In genomic region chr19:43809762-43810696, GRCh38 we compare ENCODE assay signal across 8 cellular contexts. TPM values are rescaled to one million over a fixed set of nuclear protein-coding genes. Genes with fewer than 3 reads are reported as not detected.
DNase-seq lines count a peak whose midpoint lies in the region; ATAC-seq, FAIRE-seq and TF ChIP-seq lines count a peak whose summit lies in the region.

No MANE protein-coding gene starts in this region.

- in situ Hi-C loops in GM12878 (cut with MboI) = loop anchor here (10.0 kb wide), 1 partner anchor 365 kb away; no protein-coding TSS in a partner anchor

- no peak for TF ChIP-seq EP300 in GM12878 (IDR thresholded peaks at IDR 0.05; ENCODE audit: borderline replicate concordance in 1 of 2, control insufficient read depth in 1 of 2, low read depth in 2 of 2, low read length in 2 of 2)

- SMC1A ChIA-PET in GM12878 (lab: Charles Lee; ENCODE audit: uncharacterized antibody, unreplicated experiment) = interaction anchor here (0.6 to 3.3 kb wide), 25 partner anchors 9 to 378 kb away, joined by 3 to 28 read pairs (median 4); partner anchors contain the start of genes PLAUR and ZNF283

- H3K9me3 ChIP-seq in GM12878 (replicated peaks; ENCODE audit: control insufficient read depth, insufficient read depth, low read length) = no peaks in the 10 kb centered on the region

- POLR2A ChIA-PET in GM12878 (lab: Charles Lee) = interaction anchor here (0.6 to 1.1 kb wide), 4 partner anchors 30 to 1924 kb away, joined by 3 read pairs; no protein-coding TSS in a partner anchor

- H3K4me3 ChIP-seq in GM12878 = no peak overlapping the region

- TF ChIP-seq POLR2A in GM12878 (IDR thresholded peaks at IDR 0.05; ENCODE audit: low read depth, low read length) = no peak

- intact Hi-C loops in GM12878 (cut with micrococcal nuclease; ENCODE audit: unreplicated experiment) = loop anchor here (1.0 kb wide), 1 partner anchor 65 kb away; no protein-coding TSS in a partner anchor

- no peaks in the 10 kb centered on the region for H4K20me1 ChIP-seq in GM12878 (ENCODE audit: control insufficient read depth, insufficient read depth)

- no peak overlapping the region for H3K9ac ChIP-seq in GM12878 (ENCODE audit: control insufficient read depth, insufficient read depth, low read length)

- RAD21 ChIA-PET in GM12878 (lab: Charles Lee; ENCODE audit: unreplicated experiment) = interaction anchor here (0.6 to 3.6 kb wide), 19 partner anchors 17 to 363 kb away, joined by 3 to 37 read pairs (median 4); partner anchors contain the start of genes IRGQ, KCNN4, PLAUR and SMG9

- no TSS peak for BruUV-seq in GM12878 (replicated peaks; lab: Mats Ljungman, UMichigan)

- no peaks in the 10 kb centered on the region for H3K4me1 ChIP-seq in GM12878 (ENCODE audit: control insufficient read depth, insufficient read depth, low read length)

- H3K4me2 ChIP-seq in GM12878 (ENCODE audit: control insufficient read depth, insufficient read depth) = no peak overlapping the region

- H3K27me3 ChIP-seq in GM12878 (replicated peaks in 1 of 2; ENCODE audit: control insufficient read depth in 2 of 2, insufficient read depth in 2 of 2, low read length in 1 of 2) = no peaks in the 10 kb centered on the region

- H2AFZ ChIP-seq in GM12878 (ENCODE audit: control insufficient read depth, low read depth, low read length) = no peak overlapping the region

- ATAC-seq in GM12878 (peak; percentile 87), GM18907 (IDR thresholded peaks at IDR 0.05; ENCODE audit: unreplicated experiment) (no peak), HG03460 (IDR thresholded peaks at IDR 0.05; ENCODE audit: unreplicated experiment) (no peak)

- no peaks in the 10 kb centered on the region for H3K36me3 ChIP-seq in GM12878 (ENCODE audit: control insufficient read depth in 2 of 2, insufficient read depth in 2 of 2, low read length in 1 of 2)

- DNase-seq in CD1c-positive myeloid dendritic cell (ENCODE audit: extremely low spot score) (peak; percentile 82), H4 (ENCODE audit: low spot score) (peak; percentile 70), NCI-H526 treated with DMSO at 0.1 percent for 48 hours (lab: John Stamatoyannopoulos, UW) (peak; percentile 62), GM12878 (ENCODE audit: low read depth, low spot score) (peak; percentile 24), kidney glomerular epithelial cell (lab: John Stamatoyannopoulos, UW) (peak; percentile 21), mucosa of gallbladder (ENCODE audit: low spot score) (no peak)

- peak; percentile 78 for TF ChIP-seq RAD21 in GM12878 (IDR thresholded peaks at IDR 0.05; ENCODE audit: insufficient read depth, low read depth, low read length)

- H3K27ac ChIP-seq in GM12878 (ENCODE audit: control insufficient read depth, insufficient read depth) = no peak overlapping the region

- H3K79me2 ChIP-seq in GM12878 (ENCODE audit: control insufficient read depth, insufficient read depth, low read length) = no peaks in the 10 kb centered on the region

- TF ChIP-seq CTCF in GM12878 (IDR thresholded peaks at IDR 0.05 in 2 of 3, conservative IDR thresholded peaks at IDR 0.05 in 1 of 3; ENCODE audit: control insufficient read depth in 2 of 3, extremely low read depth in 1 of 3, insufficient read depth in 1 of 3, low read depth in 3 of 3, low read length in 3 of 3) = peak; percentile 36 to 76 (median 54); a peak in 4 of 6 replicates

- CTCF ChIA-PET in GM12878 (lab: Yijun Ruan, JAX) = interaction anchor here (0.7 to 6.5 kb wide), 41 partner anchors 9 to 377 kb away, joined by 3 to 74 read pairs (median 4); partner anchors contain the start of genes IRGQ, PLAUR, SMG9 and ZNF283

- FAIRE-seq in GM12878 (lab: Jason Lieb, UNC) = peak; percentile 83

- 8% methylated on average over 6 of the region's 8 CpGs for WGBS in GM12878 (ENCODE audit: insufficient coverage, insufficient replicate concordance, low lambda C conversion rate, missing lambda C conversion rate)

TF ChIP-seq in GM12878, 131 proteins besides CTCF, POLR2A, EP300 and RAD21 (continues in another document):
- TF ChIP-seq SMC3 (IDR thresholded peaks at IDR 0.05; ENCODE audit: borderline replicate concordance, low read length) = peak; percentile 73

RNA-seq across cellular contexts. Expression of gene LYPD5, which starts 7.8 kb away (rescaled TPM):
- 0.66 TPM in 1 of 2 replicates, not detected in the other for total RNA-seq in H4 (2014; rRNA removed; shearing (Covaris generic))
- 0.25 TPM in 1 of 2 replicates, not detected in the other for total RNA-seq in GM12878 (2013; cell fraction: nucleolus; rRNA removed)
- total RNA-seq in GM12878 (2014; rRNA removed) (0.76 and 1.4 TPM in 2 replicates), GM12878 (2014; rRNA removed; fragmentation: Illumina TruSeq; extraction: Trizol) (0.37 and 0.40 TPM in 2 replicates), GM12878 (2021) (0.69 and 1.5 TPM in 2 replicates), mucosa of gallbladder (1.6 TPM)
- not detected for polyA plus RNA-seq in GM12878 (2011; ENCODE audit: low read depth)
- polyA plus RNA-seq in GM12878 (2011; rRNA removed) (0.04 and 0.09 TPM in 2 replicates), GM12878 (2014; fragmentation: Illumina TruSeq; extraction: Trizol) (0.56 and 0.62 TPM in 2 replicates), GM12878 (2014; fragmentation: Nextera tagmentation; extraction: Ambion mirVana) (under 1 TPM in 1 of 2 experiments, not detected in 1; 0.24 TPM), GM12878 (2014; rRNA removed) (2.0 and 2.2 TPM in 2 replicates), GM12878 (2016; fragmentation: Nextera tagmentation; extraction: Ambion mirVana) (1 to 10 TPM; 1.1 to 1.5 TPM)
- polyA plus RNA-seq in GM12878 (2011; cell fraction: cytosol; rRNA removed) = 0.10 and 0.16 TPM in 2 replicates
- polyA plus RNA-seq in GM12878 (2011; cell fraction: nucleus; rRNA removed) = 0.37 TPM in 1 of 2 replicates, not detected in the other
- 0.23 and 0.51 TPM in 2 replicates for polyA plus RNA-seq in GM12878 (2012)
- not detected in 2 replicates for polyA minus RNA-seq in GM12878 (2011; rRNA and poly(A)+ RNA removed)
- not detected in 2 replicates for polyA minus RNA-seq in GM12878 (2011; cell fraction: cytosol; rRNA and poly(A)+ RNA removed)
- polyA minus RNA-seq in GM12878 (2011; cell fraction: nucleus; rRNA and poly(A)+ RNA removed) = 0.36 TPM in 1 of 2 replicates, not detected in the other

RNA-seq across cellular contexts. Expression of gene ZNF283, which starts 17.1 kb away (rescaled TPM):
- 6.7 and 10.6 TPM in 2 replicates for total RNA-seq in H4 (2014; rRNA removed; shearing (Covaris generic))
- 40.7 and 62.8 TPM in 2 replicates for total RNA-seq in GM12878 (2013; cell fraction: nucleolus; rRNA removed)
- total RNA-seq in GM12878 (2014; rRNA removed) (4.3 and 4.9 TPM in 2 replicates), GM12878 (2014; rRNA removed; fragmentation: Illumina TruSeq; extraction: Trizol) (7.8 and 7.9 TPM in 2 replicates), GM12878 (2021) (5.1 and 5.4 TPM in 2 replicates), mucosa of gallbladder (10.3 TPM)
- 2.7 TPM for polyA plus RNA-seq in GM12878 (2011; ENCODE audit: low read depth)
- polyA plus RNA-seq in GM12878 (2011; rRNA removed) (5.6 and 11.4 TPM in 2 replicates), GM12878 (2014; fragmentation: Illumina TruSeq; extraction: Trizol) (3.0 and 6.7 TPM in 2 replicates), GM12878 (2014; fragmentation: Nextera tagmentation; extraction: Ambion mirVana) (1 to 10 TPM; 2.2 to 2.4 TPM), GM12878 (2014; rRNA removed) (3.1 and 3.8 TPM in 2 replicates), GM12878 (2016; fragmentation: Nextera tagmentation; extraction: Ambion mirVana) (1 to 10 TPM; 3.0 to 3.6 TPM)
- 1.5 and 2.6 TPM in 2 replicates for polyA plus RNA-seq in GM12878 (2011; cell fraction: cytosol; rRNA removed)
- 4.8 and 5.6 TPM in 2 replicates for polyA plus RNA-seq in GM12878 (2011; cell fraction: nucleus; rRNA removed)
- 3.9 and 4.4 TPM in 2 replicates for polyA plus RNA-seq in GM12878 (2012)
- 4.8 and 5.4 TPM in 2 replicates for polyA minus RNA-seq in GM12878 (2011; rRNA and poly(A)+ RNA removed)
- 2.0 and 5.5 TPM in 2 replicates for polyA minus RNA-seq in GM12878 (2011; cell fraction: cytosol; rRNA and poly(A)+ RNA removed)
- 5.4 and 6.1 TPM in 2 replicates for polyA minus RNA-seq in GM12878 (2011; cell fraction: nucleus; rRNA and poly(A)+ RNA removed)

RNA-seq across cellular contexts. Expression of gene KCNN4, which starts 29.3 kb away (rescaled TPM):
- total RNA-seq in H4 (2014; rRNA removed; shearing (Covaris generic)) = 1.2 and 3.1 TPM in 2 replicates
- total RNA-seq in GM12878 (2013; cell fraction: nucleolus; rRNA removed) = 118 TPM in 2 replicates
- total RNA-seq in GM12878 (2014; rRNA removed) (87.6 and 97.0 TPM in 2 replicates), GM12878 (2014; rRNA removed; fragmentation: Illumina TruSeq; extraction: Trizol) (52.9 and 53.6 TPM in 2 replicates), GM12878 (2021) (92.0 and 92.4 TPM in 2 replicates), mucosa of gallbladder (10.5 TPM)
- polyA plus RNA-seq in GM12878 (2011; ENCODE audit: low read depth) = 29.1 TPM
- polyA plus RNA-seq in GM12878 (2011; rRNA removed) (39.5 and 70.5 TPM in 2 replicates), GM12878 (2014; fragmentation: Illumina TruSeq; extraction: Trizol) (15.6 and 62.7 TPM in 2 replicates), GM12878 (2014; fragmentation: Nextera tagmentation; extraction: Ambion mirVana) (1 to 10 TPM; 1.4 to 6.3 TPM), GM12878 (2014; rRNA removed) (112 and 132 TPM in 2 replicates), GM12878 (2016; fragmentation: Nextera tagmentation; extraction: Ambion mirVana) (10 to 100 TPM; 85.3 to 93.9 TPM)
- 99.1 and 145 TPM in 2 replicates for polyA plus RNA-seq in GM12878 (2011; cell fraction: cytosol; rRNA removed)
- polyA plus RNA-seq in GM12878 (2011; cell fraction: nucleus; rRNA removed) = 312 and 313 TPM in 2 replicates
- 45.7 and 52.2 TPM in 2 replicates for polyA plus RNA-seq in GM12878 (2012)
- polyA minus RNA-seq in GM12878 (2011; rRNA and poly(A)+ RNA removed) = 81.3 and 123 TPM in 2 replicates
- polyA minus RNA-seq in GM12878 (2011; cell fraction: cytosol; rRNA and poly(A)+ RNA removed) = 41.2 and 45.3 TPM in 2 replicates
- 43.9 and 68.7 TPM in 2 replicates for polyA minus RNA-seq in GM12878 (2011; cell fraction: nucleus; rRNA and poly(A)+ RNA removed)

RNA-seq across cellular contexts. Expression of gene SMG9, which starts 55.3 kb away (rescaled TPM):
- 7.9 and 14.9 TPM in 2 replicates for total RNA-seq in H4 (2014; rRNA removed; shearing (Covaris generic))
- 148 and 165 TPM in 2 replicates for total RNA-seq in GM12878 (2013; cell fraction: nucleolus; rRNA removed)
- total RNA-seq in GM12878 (2014; rRNA removed) (23.5 and 28.1 TPM in 2 replicates), GM12878 (2014; rRNA removed; fragmentation: Illumina TruSeq; extraction: Trizol) (16.3 and 20.3 TPM in 2 replicates), GM12878 (2021) (45.4 and 52.2 TPM in 2 replicates), mucosa of gallbladder (71.4 TPM)
- 8.1 TPM for polyA plus RNA-seq in GM12878 (2011; ENCODE audit: low read depth)
- polyA plus RNA-seq in GM12878 (2011; rRNA removed) (20.6 and 48.9 TPM in 2 replicates), GM12878 (2014; fragmentation: Illumina TruSeq; extraction: Trizol) (21.9 and 26.4 TPM in 2 replicates), GM12878 (2014; fragmentation: Nextera tagmentation; extraction: Ambion mirVana) (1 to 10 TPM in 1 of 2 experiments, under 1 TPM in 1; 0.69 to 4.0 TPM), GM12878 (2014; rRNA removed) (34.4 and 34.6 TPM in 2 replicates), GM12878 (2016; fragmentation: Nextera tagmentation; extraction: Ambion mirVana) (10 to 100 TPM; 28.2 to 30.4 TPM)
- polyA plus RNA-seq in GM12878 (2011; cell fraction: cytosol; rRNA removed) = 47.7 and 58.0 TPM in 2 replicates
- polyA plus RNA-seq in GM12878 (2011; cell fraction: nucleus; rRNA removed) = 125 and 147 TPM in 2 replicates
- 20.1 and 31.2 TPM in 2 replicates for polyA plus RNA-seq in GM12878 (2012)
- 22.4 and 25.9 TPM in 2 replicates for polyA minus RNA-seq in GM12878 (2011; rRNA and poly(A)+ RNA removed)
- 12.4 and 17.5 TPM in 2 replicates for polyA minus RNA-seq in GM12878 (2011; cell fraction: cytosol; rRNA and poly(A)+ RNA removed)
- polyA minus RNA-seq in GM12878 (2011; cell fraction: nucleus; rRNA and poly(A)+ RNA removed) = 21.2 and 29.7 TPM in 2 replicates
